19 cellular contexts compared by ENCODE assay signal in the genomic region with DNA sequence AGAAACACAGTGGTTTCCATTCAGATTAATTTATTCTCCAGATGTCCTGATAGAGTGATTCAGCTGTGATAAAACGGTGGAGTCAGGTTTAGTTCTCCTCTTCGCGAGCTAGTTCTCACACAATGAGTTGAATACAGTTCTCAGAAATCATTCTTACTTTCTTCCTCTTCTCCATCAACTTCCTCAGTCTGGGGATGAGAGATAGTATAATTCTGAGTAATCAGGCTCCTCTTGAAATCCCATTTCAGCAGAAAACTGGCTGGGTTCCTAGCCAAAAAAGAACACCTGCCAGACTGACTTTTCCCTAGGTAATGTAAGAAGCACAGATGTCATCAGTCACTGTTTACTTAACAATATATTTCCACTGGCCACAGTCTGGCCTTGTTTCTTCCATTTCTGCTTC.
DNase-seq lines count a peak whose midpoint lies in the region; ATAC-seq and TF ChIP-seq lines count a peak whose summit lies in the region.
"Had no signal": no experiment of that assay in that cellular context is flagged by ENCODE, and none has a peak within 500 bp of the region (broad histone marks: within the 10 kb centered on the region; RNA-seq: fewer than 3 reads in every experiment).

No MANE protein-coding gene starts in this region.

- no peak for TF ChIP-seq CTCF in SK-N-SH (IDR thresholded peaks at IDR 0.05)

- ATAC-seq in HG02759 (IDR thresholded peaks at IDR 0.05; ENCODE audit: unreplicated experiment): peak; percentile 46

- TF ChIP-seq RAD21 in SK-N-SH (IDR thresholded peaks at IDR 0.05; ENCODE audit: low read length): no peak

- no peak overlapping the region for H2AFZ ChIP-seq in SK-N-SH (ENCODE audit: low read depth)
- H2AFZ ChIP-seq: hepatocyte, parathyroid adenoma had no signal

- no peak for TF ChIP-seq EP300 in SK-N-SH (IDR thresholded peaks at IDR 0.05; ENCODE audit: borderline replicate concordance in 1 of 2, low read depth in 1 of 2, low read length in 1 of 2)

- no peaks in the 10 kb centered on the region for H3K9me2 ChIP-seq in SK-N-SH

- DNase-seq in NCI-H1417 (lab: John Stamatoyannopoulos, UW) (peak in 2 of 3 experiments; percentile 41 to 91), NCI-H1417 treated with DMSO at 0.1 percent for 48 hours (lab: John Stamatoyannopoulos, UW) (no peak), NCI-H2171 (lab: John Stamatoyannopoulos, UW) (peak; percentile 78), left kidney (ENCODE audit: low read depth, low spot score) (peak; percentile 32), mucosa of gallbladder (ENCODE audit: low spot score) (no peak), middle frontal gyrus (ENCODE audit: extremely low spot score, low spot score) (no peak), SK-N-SH (no peak)
- DNase-seq: activated CD4-positive, alpha-beta T cell treated with anti-CD3 and anti-CD28 coated beads, Interleukin-2, amount 50 U/mL, for 1 hour; activated naive CD8-positive, alpha-beta T cell treated with anti-CD3 and anti-CD28 coated beads, Interleukin-2, amount 10 ng/mL, durations not matched to agents 7 days and 5 days; activated T-cell treated with anti-CD3 and anti-CD28 coated beads, Interleukin-2, amount 50 U/mL, for 48 hours; effector memory CD4-positive, alpha-beta T cell; HFFc6; trophoblast cell had no signal

- H3K27me3 ChIP-seq in SK-N-SH (ENCODE audit: insufficient read depth): no peaks in the 10 kb centered on the region
- H3K27me3 ChIP-seq: BLaER1 treated with 17β-estradiol and CSF1 and Interleukin-3, amounts not matched to agents 10 nM and 100 nM; hepatocyte had no signal

- no peak overlapping the region for H3K9ac ChIP-seq in SK-N-SH
- H3K9ac ChIP-seq: BLaER1 treated with 17β-estradiol and CSF1 and Interleukin-3, amounts not matched to agents 10 nM and 100 nM; parathyroid adenoma had no signal

- no peaks in the 10 kb centered on the region for H3K36me3 ChIP-seq in SK-N-SH (replicated peaks in 1 of 2; ENCODE audit: control insufficient read depth in 1 of 2, insufficient read depth in 2 of 2, low read length in 1 of 2)
- H3K36me3 ChIP-seq: BLaER1 treated with 17β-estradiol and CSF1 and Interleukin-3, amounts not matched to agents 10 nM and 100 nM had no signal

- no peaks in the 10 kb centered on the region for H4K20me1 ChIP-seq in SK-N-SH (ENCODE audit: insufficient read depth)
- H4K20me1 ChIP-seq: BLaER1 treated with 17β-estradiol and CSF1 and Interleukin-3, amounts not matched to agents 10 nM and 100 nM had no signal

- no peak overlapping the region for H3K4me2 ChIP-seq in SK-N-SH
- H3K4me2 ChIP-seq: hepatocyte had no signal

- POLR2A ChIA-PET in SK-N-SH (lab: Yijun Ruan, JAX): no interaction called here

- no peak overlapping the region for H3K4me3 ChIP-seq in SK-N-SH (ENCODE audit: low read depth in 2 of 2, low read length in 1 of 2)
- H3K4me3 ChIP-seq: BLaER1 treated with 17β-estradiol and CSF1 and Interleukin-3, amounts not matched to agents 10 nM and 100 nM; hepatocyte; skin epidermis had no signal

- H3K27ac ChIP-seq in SK-N-SH (ENCODE audit: low read depth in 2 of 2, low read length in 1 of 2): no peak overlapping the region
- H3K27ac ChIP-seq: 22Rv1; BLaER1 treated with 17β-estradiol and CSF1 and Interleukin-3, amounts not matched to agents 10 nM and 100 nM; hepatocyte; parathyroid adenoma; skin epidermis had no signal

- H3F3A ChIP-seq in SK-N-SH (replicated peaks; ENCODE audit: insufficient read depth): no peaks in the 10 kb centered on the region

- CTCF ChIA-PET in SK-N-SH (lab: Yijun Ruan, JAX): interaction anchor here (0.9 to 2.6 kb wide), 3 partner anchors 34 to 136 kb away, joined by 3 to 8 read pairs (median 3); no protein-coding TSS in a partner anchor

- H3K4me1 ChIP-seq in SK-N-SH (ENCODE audit: control insufficient read depth in 1 of 2, insufficient read depth in 2 of 2, low read depth in 1 of 2, low read length in 1 of 2): no peaks in the 10 kb centered on the region
- H3K4me1 ChIP-seq: parathyroid adenoma had no signal

- no peaks in the 10 kb centered on the region for H3K79me2 ChIP-seq in SK-N-SH (ENCODE audit: insufficient read depth)
- H3K79me2 ChIP-seq: hepatocyte, parathyroid adenoma had no signal

- H3K9me3 ChIP-seq in SK-N-SH: no peaks in the 10 kb centered on the region
- H3K9me3 ChIP-seq: BLaER1 treated with 17β-estradiol and CSF1 and Interleukin-3, amounts not matched to agents 10 nM and 100 nM had no signal

- 83% methylated on average over 3 of the region's 3 CpGs for WGBS in SK-N-SH (ENCODE audit: low lambda C conversion rate)

TF ChIP-seq in SK-N-SH, 30 proteins besides CTCF, POLR2A, EP300 and RAD21:
- TF ChIP-seq RXRA (IDR thresholded peaks at IDR 0.05; ENCODE audit: borderline replicate concordance, low read depth): no peak
- no peak for TF ChIP-seq CHD2 (IDR thresholded peaks at IDR 0.05; ENCODE audit: low read length, partially characterized antibody)
- no peak for TF ChIP-seq FOXM1 (IDR thresholded peaks at IDR 0.05; ENCODE audit: low read depth)
- no peak for TF ChIP-seq FOSL2 (IDR thresholded peaks at IDR 0.05; ENCODE audit: borderline replicate concordance, low read depth)
- no peak for TF ChIP-seq USF1 (IDR thresholded peaks at IDR 0.05; ENCODE audit: borderline replicate concordance, low read depth)
- TF ChIP-seq GABPA (IDR thresholded peaks at IDR 0.05; ENCODE audit: low read depth): no peak
- TF ChIP-seq, protein P1, sequence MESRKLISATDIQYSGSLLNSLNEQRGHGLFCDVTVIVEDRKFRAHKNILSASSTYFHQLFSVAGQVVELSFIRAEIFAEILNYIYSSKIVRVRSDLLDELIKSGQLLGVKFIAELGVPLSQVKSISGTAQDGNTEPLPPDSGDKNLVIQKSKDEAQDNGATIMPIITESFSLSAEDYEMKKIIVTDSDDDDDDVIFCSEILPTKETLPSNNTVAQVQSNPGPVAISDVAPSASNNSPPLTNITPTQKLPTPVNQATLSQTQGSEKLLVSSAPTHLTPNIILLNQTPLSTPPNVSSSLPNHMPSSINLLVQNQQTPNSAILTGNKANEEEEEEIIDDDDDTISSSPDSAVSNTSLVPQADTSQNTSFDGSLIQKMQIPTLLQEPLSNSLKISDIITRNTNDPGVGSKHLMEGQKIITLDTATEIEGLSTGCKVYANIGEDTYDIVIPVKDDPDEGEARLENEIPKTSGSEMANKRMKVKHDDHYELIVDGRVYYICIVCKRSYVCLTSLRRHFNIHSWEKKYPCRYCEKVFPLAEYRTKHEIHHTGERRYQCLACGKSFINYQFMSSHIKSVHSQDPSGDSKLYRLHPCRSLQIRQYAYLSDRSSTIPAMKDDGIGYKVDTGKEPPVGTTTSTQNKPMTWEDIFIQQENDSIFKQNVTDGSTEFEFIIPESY (IDR thresholded peaks at IDR 0.05; ENCODE audit: borderline replicate concordance, low read depth): no peak
- no peak for TF ChIP-seq JUND (IDR thresholded peaks at IDR 0.05)
- no peak for TF ChIP-seq RCOR1 (IDR thresholded peaks at IDR 0.05; ENCODE audit: low read length)
- no peak for TF ChIP-seq USF2 (IDR thresholded peaks at IDR 0.05; ENCODE audit: borderline replicate concordance, low read depth, low read length)
- TF ChIP-seq, protein P2, sequence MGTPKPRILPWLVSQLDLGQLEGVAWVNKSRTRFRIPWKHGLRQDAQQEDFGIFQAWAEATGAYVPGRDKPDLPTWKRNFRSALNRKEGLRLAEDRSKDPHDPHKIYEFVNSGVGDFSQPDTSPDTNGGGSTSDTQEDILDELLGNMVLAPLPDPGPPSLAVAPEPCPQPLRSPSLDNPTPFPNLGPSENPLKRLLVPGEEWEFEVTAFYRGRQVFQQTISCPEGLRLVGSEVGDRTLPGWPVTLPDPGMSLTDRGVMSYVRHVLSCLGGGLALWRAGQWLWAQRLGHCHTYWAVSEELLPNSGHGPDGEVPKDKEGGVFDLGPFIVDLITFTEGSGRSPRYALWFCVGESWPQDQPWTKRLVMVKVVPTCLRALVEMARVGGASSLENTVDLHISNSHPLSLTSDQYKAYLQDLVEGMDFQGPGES (IDR thresholded peaks at IDR 0.05; ENCODE audit: low read depth, low read length): no peak
- no peak for TF ChIP-seq EZH2phosphoT487 (IDR thresholded peaks at IDR 0.05; ENCODE audit: borderline replicate concordance, low read depth)
- no peak for TF ChIP-seq NRF1 (IDR thresholded peaks at IDR 0.05; ENCODE audit: low read depth, low read length)
- TF ChIP-seq GATA2 (CRISPR knock-in tag; IDR thresholded peaks at IDR 0.05): no peak
- no peak for TF ChIP-seq SIN3A (IDR thresholded peaks at IDR 0.05; ENCODE audit: borderline replicate concordance, low read depth, low read length)
- TF ChIP-seq TEAD4 (IDR thresholded peaks at IDR 0.05; ENCODE audit: borderline replicate concordance, insufficient read depth): no peak
- TF ChIP-seq POLR2AphosphoS5 (IDR thresholded peaks at IDR 0.05; ENCODE audit: low read depth, low read length): no peak
TF ChIP-seq in SK-N-SH: peak in this region for 0.

Comparison
In these comparisons a context has a peak if more than half of its experiments do, and no peak if none do; other contexts are left out.
1. DNase-seq: peak in NCI-H1417 (2 of 3), NCI-H2171 (single experiment) and left kidney (single experiment); none in NCI-H1417 treated with DMSO at 0.1 percent for 48 hours (single experiment), mucosa of gallbladder (single experiment), middle frontal gyrus (single experiment) and SK-N-SH (single experiment).